In the genomic region with DNA sequence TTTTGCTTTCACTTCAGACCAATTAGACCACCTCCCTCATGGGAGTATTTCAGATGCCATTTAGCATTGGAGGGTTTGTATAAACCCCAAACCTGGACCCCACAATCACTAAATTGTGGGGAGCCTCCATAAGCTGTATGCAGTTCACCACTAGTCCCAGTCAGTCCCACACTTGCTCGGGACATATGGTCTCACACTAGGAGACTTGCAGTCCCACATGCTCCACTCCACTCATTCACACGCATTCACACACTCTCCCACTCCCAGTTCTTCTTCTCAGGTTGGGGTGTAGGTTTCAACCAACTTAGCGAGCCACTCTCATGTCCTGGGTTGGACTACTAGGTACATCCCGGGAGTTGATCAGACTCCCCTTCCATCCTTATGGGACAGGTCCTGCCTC, we compare ENCODE assay signal across 19 cellular contexts.
DNase-seq lines count a peak whose midpoint lies in the region; ATAC-seq, FAIRE-seq and TF ChIP-seq lines count a peak whose summit lies in the region.
"Had no signal": no experiment of that assay in that cellular context is flagged by ENCODE, and none has a peak within 500 bp of the region (broad histone marks: within the 10 kb centered on the region; RNA-seq: fewer than 3 reads in every experiment).

No MANE protein-coding gene starts in this region.

- peak overlapping the region; percentile 20 for H3K27ac ChIP-seq in RWPE2 (ENCODE audit: poor library complexity, severe bottlenecking)
- peak overlapping the region; percentile 29 for H3K27ac ChIP-seq in hepatocyte
- peak overlapping the region; percentile 92 for H3K27ac ChIP-seq in parathyroid adenoma
- H3K27ac ChIP-seq in Karpas-422 (ENCODE audit: low read length): no peak overlapping the region

- DNase-seq in Calu3: no peak
- no peak for DNase-seq in RWPE2 (ENCODE audit: low spot score)
- no peak for DNase-seq in hepatocyte (ENCODE audit: low spot score)
- no peak for DNase-seq in Karpas-422
- DNase-seq in effector memory CD8-positive, alpha-beta T cell: no peak
- no peak for DNase-seq in H54 (ENCODE audit: insufficient read length, low spot score)
- DNase-seq: activated CD4-positive, alpha-beta T cell treated with anti-CD3 and anti-CD28 coated beads for 4 hours; activated CD8-positive, alpha-beta memory T cell treated with anti-CD3 and anti-CD28 coated beads, Interleukin-2, amount 50 U/mL, for 48 hours; activated gamma-delta T cell treated with Interleukin-2 at 50 U/mL for 16 hours; aorta; CD8-positive, alpha-beta memory T cell; glutamatergic neuron; NCI-H524; stimulated activated CD4-positive, alpha-beta T cell treated with anti-CD3 and anti-CD28 coated beads, Interleukin-2, amount 100 ng/mL, for 24 hours had no signal

- peaks cover 3% of the 10 kb centered on the region for H3K9me3 Mint-ChIP-seq in Calu3 (ENCODE audit: low read depth, unreplicated experiment)
- no peaks in the 10 kb centered on the region for H3K9me3 Mint-ChIP-seq in effector memory CD8-positive, alpha-beta T cell

- no peak overlapping the region for H2AFZ ChIP-seq in hepatocyte
- peak overlapping the region; percentile 92 for H2AFZ ChIP-seq in parathyroid adenoma
- no peak overlapping the region for H2AFZ ChIP-seq in Karpas-422 (ENCODE audit: low read length)

- H3K4me2 ChIP-seq in hepatocyte (peak overlapping the region; percentile 31), parathyroid adenoma (ENCODE audit: low read length) (peak overlapping the region; percentile 77), Karpas-422 (ENCODE audit: low read depth, low read length, poor library complexity, severe bottlenecking) (no peak overlapping the region)

- H3K4me3 ChIP-seq in RWPE2 (ENCODE audit: severe bottlenecking) (no peak overlapping the region), hepatocyte (no peak overlapping the region), parathyroid adenoma (ENCODE audit: low read depth, low read length) (peak overlapping the region; percentile 17), Karpas-422 (ENCODE audit: low read length) (no peak overlapping the region)
- H3K4me3 ChIP-seq: coronary artery had no signal

- BruUV-seq in Calu3 (replicated peaks; lab: Mats Ljungman, UMichigan): no TSS peak

- peaks cover 10% of the 10 kb centered on the region for H3K4me1 ChIP-seq in RWPE2 (ENCODE audit: insufficient read depth, poor library complexity, severe bottlenecking)
- peaks cover 5% of the 10 kb centered on the region for H3K4me1 ChIP-seq in hepatocyte (ENCODE audit: insufficient read depth)
- H3K4me1 ChIP-seq in parathyroid adenoma: peaks cover 31% of the 10 kb centered on the region
- no peaks in the 10 kb centered on the region for H3K4me1 ChIP-seq in Karpas-422 (ENCODE audit: low read length)

- H4K20me1 ChIP-seq in hepatocyte (ENCODE audit: insufficient read depth, poor library complexity, severe bottlenecking): no peaks in the 10 kb centered on the region
- H4K20me1 ChIP-seq in Karpas-422 (ENCODE audit: insufficient read depth, low read depth, low read length): no peaks in the 10 kb centered on the region

- H3K9me2 ChIP-seq in hepatocyte (replicated peaks; ENCODE audit: insufficient read depth) (no peaks in the 10 kb centered on the region), Karpas-422 (replicated peaks; ENCODE audit: insufficient read depth, low read length) (no peaks in the 10 kb centered on the region)

- H3K9ac ChIP-seq in parathyroid adenoma: no peak overlapping the region
- no peak overlapping the region for H3K9ac ChIP-seq in Karpas-422 (ENCODE audit: low read length)

- intact Hi-C loops in Calu3 (cut with micrococcal nuclease; ENCODE audit: unreplicated experiment): loop anchor here (1.0 to 10.0 kb wide), 6 partner anchors 54 to 501 kb away; no protein-coding TSS in a partner anchor

- no peak for TF ChIP-seq POLR2A in H54 (IDR thresholded peaks at IDR 0.05; ENCODE audit: low read depth, low read length)

- no peaks in the 10 kb centered on the region for H3K9me3 ChIP-seq in RWPE2 (ENCODE audit: severe bottlenecking)
- H3K9me3 ChIP-seq in hepatocyte (ENCODE audit: low read depth): no peaks in the 10 kb centered on the region
- no peaks in the 10 kb centered on the region for H3K9me3 ChIP-seq in parathyroid adenoma (ENCODE audit: control insufficient read depth, low read length)
- H3K9me3 ChIP-seq in Karpas-422 (ENCODE audit: low read length): no peaks in the 10 kb centered on the region

- CTCF ChIA-PET in Calu3 (lab: Charles Lee): interaction anchor here (1.6 to 2.6 kb wide), 2 partner anchors 146 to 189 kb away, joined by 10 to 123 read pairs; no protein-coding TSS in a partner anchor

- ATAC-seq in RWPE2 (ENCODE audit: low read depth) (no peak), HG03280 (IDR thresholded peaks at IDR 0.05; ENCODE audit: unreplicated experiment) (no peak)
- ATAC-seq in effector memory CD8-positive, alpha-beta T cell (replicated peaks): no peak
- ATAC-seq: SK-N-SH treated with all-trans-retinoic acid at 6 μM for 48 hours had no signal

- H3K36me3 Mint-ChIP-seq in Calu3 (ENCODE audit: insufficient read depth, unreplicated experiment): peaks cover 17% of the 10 kb centered on the region
- H3K36me3 Mint-ChIP-seq in effector memory CD8-positive, alpha-beta T cell (ENCODE audit: insufficient read depth): no peaks in the 10 kb centered on the region
- H3K36me3 Mint-ChIP-seq: CD8-positive, alpha-beta memory T cell had no signal

- TF ChIP-seq CTCF in Calu3 (IDR thresholded peaks at IDR 0.05; ENCODE audit: unreplicated experiment) (no peak), RWPE2 (IDR thresholded peaks at IDR 0.05; ENCODE audit: poor library complexity, severe bottlenecking) (no peak), hepatocyte (IDR thresholded peaks at IDR 0.05; ENCODE audit: poor library complexity) (no peak), parathyroid adenoma (IDR thresholded peaks at IDR 0.05) (no peak)

- H3K4me3 Mint-ChIP-seq in Calu3 (ENCODE audit: low read depth, unreplicated experiment): peak overlapping the region; percentile 46
- no peak overlapping the region for H3K4me3 Mint-ChIP-seq in effector memory CD8-positive, alpha-beta T cell
- H3K4me3 Mint-ChIP-seq: CD8-positive, alpha-beta memory T cell had no signal

- no peaks in the 10 kb centered on the region for H3K27me3 Mint-ChIP-seq in Calu3 (ENCODE audit: unreplicated experiment)
- H3K27me3 Mint-ChIP-seq in effector memory CD8-positive, alpha-beta T cell: peaks cover 32 to 60% of the 10 kb centered on the region in 2 donors

- H3K27me3 ChIP-seq in RWPE2 (ENCODE audit: insufficient read depth, poor library complexity, severe bottlenecking): no peaks in the 10 kb centered on the region
- H3K27me3 ChIP-seq in hepatocyte: no peaks in the 10 kb centered on the region
- H3K27me3 ChIP-seq in parathyroid adenoma (ENCODE audit: control insufficient read depth, insufficient read depth, low read length): no peaks in the 10 kb centered on the region
- H3K27me3 ChIP-seq in Karpas-422 (ENCODE audit: low read length): no peaks in the 10 kb centered on the region

- H3K27ac Mint-ChIP-seq in Calu3 (ENCODE audit: unreplicated experiment): peak overlapping the region; percentile 97
- H3K27ac Mint-ChIP-seq in effector memory CD8-positive, alpha-beta T cell: no peak overlapping the region

- WGBS in hepatocyte (ENCODE audit: low lambda C conversion rate, missing lambda C conversion rate): 95% methylated on average over 4 of the region's 4 CpGs

- H3K4me1 Mint-ChIP-seq in Calu3 (ENCODE audit: low read depth, unreplicated experiment): peaks cover 53% of the 10 kb centered on the region
- H3K4me1 Mint-ChIP-seq in effector memory CD8-positive, alpha-beta T cell (ENCODE audit: low read depth in 2 of 2): no peaks in the 10 kb centered on the region
- H3K4me1 Mint-ChIP-seq: CD8-positive, alpha-beta memory T cell had no signal

- no peak for FAIRE-seq in H54 (lab: Jason Lieb, UNC)
- FAIRE-seq: islet of Langerhans had no signal

- no peaks in the 10 kb centered on the region for H3K79me2 ChIP-seq in hepatocyte
- no peaks in the 10 kb centered on the region for H3K79me2 ChIP-seq in parathyroid adenoma
- no peaks in the 10 kb centered on the region for H3K79me2 ChIP-seq in Karpas-422 (ENCODE audit: low read length)

- H3K36me3 ChIP-seq in RWPE2 (ENCODE audit: low read depth) (no peaks in the 10 kb centered on the region), hepatocyte (replicated peaks; ENCODE audit: insufficient read depth, low read depth) (no peaks in the 10 kb centered on the region), parathyroid adenoma (ENCODE audit: control insufficient read depth, insufficient read depth, low read length) (no peaks in the 10 kb centered on the region), Karpas-422 (ENCODE audit: insufficient read depth, low read length) (no peaks in the 10 kb centered on the region)
